In the genomic region with DNA sequence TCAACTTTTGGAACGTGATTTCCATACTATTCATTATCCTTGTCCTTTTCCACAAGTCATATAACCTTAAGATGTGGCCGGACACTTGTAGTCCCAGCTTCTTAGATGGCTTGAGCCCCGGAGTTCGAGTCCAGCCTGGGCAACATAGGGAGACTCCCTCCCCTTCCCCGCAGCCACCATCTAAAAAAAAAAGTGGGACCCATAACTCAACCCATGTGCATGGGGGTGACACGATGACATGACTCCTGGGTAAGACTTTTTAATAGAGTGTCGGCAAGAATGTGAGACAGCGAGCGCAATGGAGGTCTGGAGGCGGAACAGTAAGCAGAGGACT, we compare ENCODE assay signal across 8 cellular contexts. TPM values are rescaled to one million over a fixed set of nuclear protein-coding genes. Genes with fewer than 3 reads are reported as not detected.
A peak's percentile ranks its signal among the peaks of the same experiment; 100 is the strongest.
DNase-seq lines count a peak whose midpoint lies in the region; ATAC-seq and TF ChIP-seq lines count a peak whose summit lies in the region.

No MANE protein-coding gene starts in this region.

- no peak for TF ChIP-seq POLR2A in tibial nerve (IDR thresholded peaks at IDR 0.05)

- no peak for TF ChIP-seq EP300 in tibial nerve (IDR thresholded peaks at IDR 0.05)

- H3K27me3 ChIP-seq in CD4-positive, alpha-beta memory T cell (ENCODE audit: insufficient read depth, low read length), result no peaks in the 10 kb centered on the region
- no peaks in the 10 kb centered on the region for H3K27me3 ChIP-seq in liver (ENCODE audit: control insufficient read depth in 4 of 4, insufficient read depth in 4 of 4, low read length in 3 of 4)
- no peaks in the 10 kb centered on the region for H3K27me3 ChIP-seq in tibial nerve

- peaks cover 5% of the 10 kb centered on the region for H3K36me3 ChIP-seq in CD4-positive, alpha-beta memory T cell (ENCODE audit: insufficient read depth, low read length)
- H3K36me3 ChIP-seq in liver (ENCODE audit: control insufficient read depth in 4 of 4, insufficient read depth in 3 of 4, low read depth in 1 of 4, low read length in 3 of 4), result peaks cover 1 to 24% (median 9%) of the 10 kb centered on the region in 4 donors
- H3K36me3 ChIP-seq in tibial nerve, result peaks cover 0 to 12% (median 0%) of the 10 kb centered on the region in 3 donors

- H3K9ac ChIP-seq in liver (ENCODE audit: low read depth in 1 of 2, low read length in 2 of 2), result peak overlapping the region; percentile 15 to 81

- H3K4me1 ChIP-seq in CD4-positive, alpha-beta memory T cell (ENCODE audit: insufficient read depth, low read length), result peaks cover 32% of the 10 kb centered on the region
- H3K4me1 ChIP-seq in liver (ENCODE audit: control insufficient read depth in 4 of 4, insufficient read depth in 4 of 4, low read length in 3 of 4) (peaks cover 0 to 24% (median 9%) of the 10 kb centered on the region in 4 donors), tibial nerve (peaks cover 0 to 24% (median 9%) of the 10 kb centered on the region in 4 donors)

- peaks cover 16 to 36% (median 25%) of the 10 kb centered on the region in 4 donors for H3K4me1 Mint-ChIP-seq in CD4-positive, alpha-beta memory T cell
- peaks cover 10% of the 10 kb centered on the region for H3K4me1 Mint-ChIP-seq in MCF 10A (ENCODE audit: insufficient read depth, unreplicated experiment)

- no peak for TF ChIP-seq RAD21 in liver (IDR thresholded peaks at IDR 0.05)

- H3K27ac Mint-ChIP-seq in CD4-positive, alpha-beta memory T cell, result peak overlapping the region; percentile 97 to 100 (median 99)
- H3K27ac Mint-ChIP-seq in MCF 10A (ENCODE audit: low read depth, unreplicated experiment), result peak overlapping the region; percentile 97

- intact Hi-C loops in CD4-positive, alpha-beta memory T cell (cut with micrococcal nuclease), result loop anchor here (5.0 kb wide), 2 partner anchors 901 to 1206 kb away; a partner anchor contains a TSS
- intact Hi-C loops in MCF 10A (cut with micrococcal nuclease), result loop anchor here (5.0 kb wide), 1 partner anchor 439 kb away; no protein-coding TSS in a partner anchor

- POLR2A ChIA-PET in CD4-positive, alpha-beta memory T cell (lab: Charles Lee; ENCODE audit: partially characterized antibody), result interaction anchor here (0.8 to 3.5 kb wide), 11 partner anchors 10 to 1203 kb away, joined by 3 to 76 read pairs (median 17); a partner anchor contains a TSS
- POLR2A ChIA-PET in MCF 10A (lab: Yijun Ruan, JAX), result interaction anchor here (0.6 to 5.1 kb wide), 32 partner anchors 8 to 1473 kb away, joined by 3 to 70 read pairs (median 5); a partner anchor contains a TSS

- peak overlapping the region; percentile 94 to 100 for H3K4me3 ChIP-seq in CD4-positive, alpha-beta memory T cell (ENCODE audit: low read length in 2 of 2)
- H3K4me3 ChIP-seq in liver (ENCODE audit: low read depth in 1 of 3, low read length in 3 of 3) (peak overlapping the region; percentile 77 to 88 (median 88)), tibial nerve (peak overlapping the region; percentile 56 to 86 (median 77))

- no peaks in the 10 kb centered on the region for H3K9me3 ChIP-seq in CD4-positive, alpha-beta memory T cell (ENCODE audit: control insufficient read depth in 1 of 2, low read length in 2 of 2)
- no peaks in the 10 kb centered on the region for H3K9me3 ChIP-seq in liver (ENCODE audit: control insufficient read depth in 4 of 4, low read length in 3 of 4)
- no peaks in the 10 kb centered on the region for H3K9me3 ChIP-seq in tibial nerve

- H3K9me3 Mint-ChIP-seq in CD4-positive, alpha-beta memory T cell, result no peaks in the 10 kb centered on the region
- H3K9me3 Mint-ChIP-seq in MCF 10A (ENCODE audit: unreplicated experiment), result no peaks in the 10 kb centered on the region

- WGBS in liver, result 16% methylated on average over 10 of the region's 10 CpGs
- 1 to 7% methylated on average over 10 of the region's 10 CpGs for WGBS in tibial nerve, 2 donors

- H3K36me3 Mint-ChIP-seq in CD4-positive, alpha-beta memory T cell, result peaks cover 18 to 39% of the 10 kb centered on the region in 2 donors
- peaks cover 42% of the 10 kb centered on the region for H3K36me3 Mint-ChIP-seq in MCF 10A (ENCODE audit: insufficient read depth, unreplicated experiment)

- H3K27me3 Mint-ChIP-seq in CD4-positive, alpha-beta memory T cell, result no peaks in the 10 kb centered on the region
- no peaks in the 10 kb centered on the region for H3K27me3 Mint-ChIP-seq in MCF 10A (ENCODE audit: insufficient read depth, unreplicated experiment)

- TF ChIP-seq CTCF in MCF 10A (IDR thresholded peaks at IDR 0.05; ENCODE audit: unreplicated experiment), result no peak
- no peak for TF ChIP-seq CTCF in liver (IDR thresholded peaks at IDR 0.05; ENCODE audit: low read depth, low read length, missing input control)
- no peak for TF ChIP-seq CTCF in tibial nerve (IDR thresholded peaks at IDR 0.05)

- H3K27ac ChIP-seq in CD4-positive, alpha-beta memory T cell (ENCODE audit: low read depth, low read length), result peak overlapping the region; percentile 98
- peak overlapping the region; percentile 94 for H3K27ac ChIP-seq in liver (ENCODE audit: low read depth in 1 of 2, low read length in 2 of 2)
- H3K27ac ChIP-seq in tibial nerve, result peak overlapping the region; percentile 79 to 96 (median 96)

- BruUV-seq in MCF 10A (replicated peaks; lab: Mats Ljungman, UMichigan), result TSS peak; percentile 95

- DNase-seq in CD4-positive, alpha-beta memory T cell, result no peak
- peak; percentile 50 for DNase-seq in LHCN-M2 (ENCODE audit: low read depth)
- no peak for DNase-seq in MCF 10A (ENCODE audit: unreplicated experiment)
- DNase-seq in tibial nerve (ENCODE audit: low spot score in 2 of 2), result peak in 1 of 2 donors; percentile 7
- no peak for DNase-seq in effector CD8-positive, alpha-beta T cell (lab: John Stamatoyannopoulos, UW)
- DNase-seq in NCI-H226, result no peak

- peak overlapping the region; percentile 90 to 100 (median 100) for H3K4me3 Mint-ChIP-seq in CD4-positive, alpha-beta memory T cell
- H3K4me3 Mint-ChIP-seq in MCF 10A (ENCODE audit: unreplicated experiment), result peak overlapping the region; percentile 85

- no peak for ATAC-seq in HG02852 (IDR thresholded peaks at IDR 0.05; ENCODE audit: unreplicated experiment)

- CTCF ChIA-PET in CD4-positive, alpha-beta memory T cell (lab: Charles Lee; ENCODE audit: partially characterized antibody), result interaction anchor here (0.9 to 2.8 kb wide), 4 partner anchors 9 to 179 kb away, joined by 4 to 18 read pairs (median 13); no protein-coding TSS in a partner anchor
- CTCF ChIA-PET in MCF 10A (lab: Yijun Ruan, JAX), result interaction anchor here (1.0 to 8.7 kb wide), 6 partner anchors 9 to 446 kb away, joined by 3 to 76 read pairs (median 7); a partner anchor contains a TSS

TF ChIP-seq in liver, 16 proteins besides CTCF, POLR2A, EP300 and RAD21:
- TF ChIP-seq HNF4A (conservative IDR thresholded peaks at IDR 0.05) (no peak), RXRA (IDR thresholded peaks at IDR 0.05) (no peak), NR2F2 (IDR thresholded peaks at IDR 0.05) (no peak), SP1 (IDR thresholded peaks at IDR 0.05) (no peak), GABPA (IDR thresholded peaks at IDR 0.05 in 1 of 2, conservative IDR thresholded peaks at IDR 0.05 in 1 of 2) (no peak)
- TF ChIP-seq, protein P1, sequence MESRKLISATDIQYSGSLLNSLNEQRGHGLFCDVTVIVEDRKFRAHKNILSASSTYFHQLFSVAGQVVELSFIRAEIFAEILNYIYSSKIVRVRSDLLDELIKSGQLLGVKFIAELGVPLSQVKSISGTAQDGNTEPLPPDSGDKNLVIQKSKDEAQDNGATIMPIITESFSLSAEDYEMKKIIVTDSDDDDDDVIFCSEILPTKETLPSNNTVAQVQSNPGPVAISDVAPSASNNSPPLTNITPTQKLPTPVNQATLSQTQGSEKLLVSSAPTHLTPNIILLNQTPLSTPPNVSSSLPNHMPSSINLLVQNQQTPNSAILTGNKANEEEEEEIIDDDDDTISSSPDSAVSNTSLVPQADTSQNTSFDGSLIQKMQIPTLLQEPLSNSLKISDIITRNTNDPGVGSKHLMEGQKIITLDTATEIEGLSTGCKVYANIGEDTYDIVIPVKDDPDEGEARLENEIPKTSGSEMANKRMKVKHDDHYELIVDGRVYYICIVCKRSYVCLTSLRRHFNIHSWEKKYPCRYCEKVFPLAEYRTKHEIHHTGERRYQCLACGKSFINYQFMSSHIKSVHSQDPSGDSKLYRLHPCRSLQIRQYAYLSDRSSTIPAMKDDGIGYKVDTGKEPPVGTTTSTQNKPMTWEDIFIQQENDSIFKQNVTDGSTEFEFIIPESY (IDR thresholded peaks at IDR 0.05), result no peak
- TF ChIP-seq, protein P2, sequence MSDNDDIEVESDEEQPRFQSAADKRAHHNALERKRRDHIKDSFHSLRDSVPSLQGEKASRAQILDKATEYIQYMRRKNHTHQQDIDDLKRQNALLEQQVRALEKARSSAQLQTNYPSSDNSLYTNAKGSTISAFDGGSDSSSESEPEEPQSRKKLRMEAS (IDR thresholded peaks at IDR 0.05), result no peak

RNA-seq across cellular contexts. Expression of a gene that starts 25.7 kb away (rescaled TPM):
- 100 to 1,000 TPM; 120 to 124 TPM for total RNA-seq in CD4-positive, alpha-beta memory T cell
- 10 to 100 TPM; 42.0 to 74.3 TPM for polyA plus RNA-seq in CD4-positive, alpha-beta memory T cell
- total RNA-seq in LHCN-M2 (2014; rRNA removed), result 26.2 and 37.1 TPM in 2 replicates
- 13.0 TPM for polyA plus RNA-seq in LHCN-M2 (2012)
- total RNA-seq in MCF 10A (2022), result 166 and 203 TPM in 2 replicates
- total RNA-seq in liver, result 10 to 100 TPM; 20.8 to 69.4 TPM
- 10 to 100 TPM; 30.9 to 33.4 TPM for polyA plus RNA-seq in liver
- total RNA-seq in tibial nerve, result 10 to 100 TPM; 30.4 to 91.5 (median 61.0) TPM

RNA-seq across cellular contexts. Expression of a gene that starts 53.8 kb away (rescaled TPM):
- 10 to 100 TPM; 16.4 to 17.8 TPM for total RNA-seq in CD4-positive, alpha-beta memory T cell
- polyA plus RNA-seq in CD4-positive, alpha-beta memory T cell, result 1 to 10 TPM; 3.1 to 5.7 TPM
- 15.7 and 23.0 TPM in 2 replicates for total RNA-seq in LHCN-M2 (2014; rRNA removed)
- polyA plus RNA-seq in LHCN-M2 (2012), result 3.7 TPM
- total RNA-seq in MCF 10A (2022), result 38.2 and 39.3 TPM in 2 replicates
- total RNA-seq in liver, result 1 to 10 TPM; 4.2 to 5.2 TPM
- 1 to 10 TPM; 1.1 to 1.6 TPM for polyA plus RNA-seq in liver
- 10 to 100 TPM in 1 of 4 donors, 1 to 10 TPM in 3; 3.9 to 14.4 (median 8.0) TPM for total RNA-seq in tibial nerve
